In the genomic region with DNA sequence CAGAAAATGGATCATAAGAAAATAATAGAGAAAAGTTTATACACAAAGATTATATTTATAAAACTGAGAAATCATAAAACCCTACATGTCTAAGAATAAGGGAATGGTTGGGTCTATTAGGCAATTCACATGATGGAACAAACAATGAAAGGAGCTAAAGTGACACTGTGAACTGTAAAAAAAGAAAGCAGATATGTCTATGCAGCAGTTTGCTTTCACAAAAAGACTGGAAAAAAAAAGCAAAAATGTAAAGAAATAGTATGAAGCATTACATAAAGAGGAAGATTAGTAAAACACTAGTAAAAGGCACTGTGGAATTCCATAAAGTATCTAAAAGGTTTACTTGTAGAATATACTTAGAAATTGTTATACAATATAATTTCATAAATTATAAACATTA, we compare ENCODE assay signal across 26 cellular contexts.
DNase-seq lines count a peak whose midpoint lies in the region; ATAC-seq, FAIRE-seq and TF ChIP-seq lines count a peak whose summit lies in the region.
"Had no signal": no experiment of that assay in that cellular context is flagged by ENCODE, and none has a peak within 500 bp of the region (broad histone marks: within the 10 kb centered on the region; RNA-seq: fewer than 3 reads in every experiment).

No MANE protein-coding gene starts in this region.

- no peak overlapping the region for H3K56ac ChIP-seq in H9 (ENCODE audit: insufficient read length, low read depth, low read length)
- no peak overlapping the region for H3K56ac ChIP-seq in mesendoderm (ENCODE audit: low read length)

- no peaks in the 10 kb centered on the region for H3K36me3 ChIP-seq in mesendoderm (ENCODE audit: control insufficient read depth, insufficient read depth, low read length)

- no peaks in the 10 kb centered on the region for H3K9me3 Mint-ChIP-seq in H9
- no peaks in the 10 kb centered on the region for H3K9me3 Mint-ChIP-seq in stimulated activated memory B cell treated with anti-CD40 and anti-IgM and Interleukin-4, amounts not matched to agents 10 μg/mL and 1 μg/mL and 100 μg/mL, for 72 hours
- H3K9me3 Mint-ChIP-seq: CD4-positive, alpha-beta T cell; CD8-positive, alpha-beta T cell had no signal

- H3K4ac ChIP-seq in H9 (ENCODE audit: low read depth, low read length) (no peak overlapping the region), mesendoderm (ENCODE audit: low read depth, low read length) (no peak overlapping the region)

- no peaks in the 10 kb centered on the region for H3K4me1 Mint-ChIP-seq in H9
- peaks cover 5% of the 10 kb centered on the region for H3K4me1 Mint-ChIP-seq in stimulated activated memory B cell treated with anti-CD40 and anti-IgM and Interleukin-4, amounts not matched to agents 10 μg/mL and 1 μg/mL and 100 μg/mL, for 72 hours
- H3K4me1 Mint-ChIP-seq: B cell had no signal

- H3K79me2 ChIP-seq in H9 (ENCODE audit: insufficient read depth, low read length) (no peaks in the 10 kb centered on the region), mesendoderm (ENCODE audit: control insufficient read depth, insufficient read depth, low read length) (no peaks in the 10 kb centered on the region)

- H3K4me3 Mint-ChIP-seq in H9 = no peak overlapping the region
- no peak overlapping the region for H3K4me3 Mint-ChIP-seq in stimulated activated memory B cell treated with anti-CD40 and anti-IgM and Interleukin-4, amounts not matched to agents 10 μg/mL and 1 μg/mL and 100 μg/mL, for 72 hours
- H3K4me3 Mint-ChIP-seq: B cell; CD4-positive, alpha-beta T cell; CD8-positive, alpha-beta T cell had no signal

- H3K23me2 ChIP-seq in H9 (ENCODE audit: insufficient read length, low read depth, low read length, poor library complexity, severe bottlenecking) = no peaks in the 10 kb centered on the region

- H3K23ac ChIP-seq in H9 (ENCODE audit: insufficient read length, low read depth, low read length) = no peak overlapping the region
- H3K23ac ChIP-seq in mesendoderm (ENCODE audit: low read length) = no peak overlapping the region

- H2BK5ac ChIP-seq in H9 (ENCODE audit: insufficient read length, low read length) = no peak overlapping the region
- H2BK5ac ChIP-seq in mesendoderm (ENCODE audit: low read length) = no peak overlapping the region

- H2AFZ ChIP-seq in H9 (ENCODE audit: low read length) = no peak overlapping the region

- H3K27ac ChIP-seq in H9 (ENCODE audit: insufficient read length, low read depth, low read length) (no peak overlapping the region), mesendoderm (ENCODE audit: low read depth, low read length) (no peak overlapping the region)
- H3K27ac ChIP-seq: A549; BLaER1 treated with 17β-estradiol and CSF1 and Interleukin-3, amounts not matched to agents 10 nM and 100 nM; C4-2B had no signal

- peaks cover 0 to 4% (median 0%) of the 10 kb centered on the region in 3 experiments; a peak in 1 of 7 replicates for H3K36me3 Mint-ChIP-seq in H9 (ENCODE audit: insufficient read depth in 1 of 3, low read depth in 3 of 3)
- peaks cover 46% of the 10 kb centered on the region for H3K36me3 Mint-ChIP-seq in stimulated activated memory B cell treated with anti-CD40 and anti-IgM and Interleukin-4, amounts not matched to agents 10 μg/mL and 1 μg/mL and 100 μg/mL, for 72 hours

- H3K27me3 ChIP-seq in H9 (ENCODE audit: insufficient read depth, low read length) (no peaks in the 10 kb centered on the region), mesendoderm (ENCODE audit: insufficient read depth, low read length, poor library complexity) (no peaks in the 10 kb centered on the region)
- H3K27me3 ChIP-seq: BLaER1 treated with 17β-estradiol and CSF1 and Interleukin-3, amounts not matched to agents 10 nM and 100 nM had no signal

- no peak for DNase-seq in H9
- no peak for DNase-seq in mesendoderm
- no peak for DNase-seq in central memory CD4-positive, alpha-beta T cell
- DNase-seq in nucleus accumbens (lab: John Stamatoyannopoulos, UW) = no peak
- DNase-seq: 8988T; AML-193; CD4-positive, alpha-beta T cell; CD8-positive, alpha-beta T cell; DMS 273 treated with DMSO at 0.1 percent for 48 hours; DMS153; DMS53; DMS79; DND-41; EL; GDM1 had no signal

- no peak overlapping the region for H3K18ac ChIP-seq in H9 (ENCODE audit: insufficient read length, low read depth, low read length)
- H3K18ac ChIP-seq in mesendoderm (ENCODE audit: low read length) = no peak overlapping the region

- no peak overlapping the region for H2BK20ac ChIP-seq in H9 (ENCODE audit: low read depth, low read length, poor library complexity, severe bottlenecking)

- no peak overlapping the region for H4K5ac ChIP-seq in H9 (ENCODE audit: insufficient read length, low read depth, low read length)
- H4K5ac ChIP-seq in mesendoderm (ENCODE audit: low read length) = no peak overlapping the region

- H3K9me3 ChIP-seq in H9 (ENCODE audit: control insufficient read depth, low read depth, low read length) = no peaks in the 10 kb centered on the region
- H3K9me3 ChIP-seq: A549; BLaER1 treated with 17β-estradiol and CSF1 and Interleukin-3, amounts not matched to agents 10 nM and 100 nM had no signal

- no peak overlapping the region for H2BK12ac ChIP-seq in H9 (ENCODE audit: insufficient read length, low read depth, low read length)

- H2BK120ac ChIP-seq in H9 (ENCODE audit: low read depth, low read length, poor library complexity, severe bottlenecking) (no peak overlapping the region), mesendoderm (ENCODE audit: low read depth, low read length) (no peak overlapping the region)

- H4K20me1 ChIP-seq in H9 (ENCODE audit: control insufficient read depth, insufficient read depth, insufficient read length) = no peaks in the 10 kb centered on the region
- H4K20me1 ChIP-seq: BLaER1 treated with 17β-estradiol and CSF1 and Interleukin-3, amounts not matched to agents 10 nM and 100 nM had no signal

- TF ChIP-seq CTCF in H9 (conservative IDR thresholded peaks at IDR 0.05) = no peak

- H4K91ac ChIP-seq in H9 (ENCODE audit: insufficient read length, low read depth, low read length) = no peak overlapping the region

- H3K9ac ChIP-seq in H9 (ENCODE audit: extremely low read depth, insufficient read length, low read length) (no peak overlapping the region), mesendoderm (ENCODE audit: low read length) (no peak overlapping the region)
- H3K9ac ChIP-seq: BLaER1 treated with 17β-estradiol and CSF1 and Interleukin-3, amounts not matched to agents 10 nM and 100 nM had no signal

- ATAC-seq in stimulated activated memory B cell treated with anti-CD40 and anti-IgM and Interleukin-4, amounts not matched to agents 10 μg/mL and 1 μg/mL and 100 μg/mL, for 72 hours = no peak
- ATAC-seq in HG03439 (IDR thresholded peaks at IDR 0.05; ENCODE audit: unreplicated experiment) = no peak
- ATAC-seq: A549; CD8-positive, alpha-beta T cell; GM12878 had no signal

- H2BK15ac ChIP-seq in H9 (ENCODE audit: low read depth, low read length) (no peak overlapping the region), mesendoderm (replicated peaks; ENCODE audit: low read depth) (no peak overlapping the region)

- no peaks in the 10 kb centered on the region for H3K79me1 ChIP-seq in H9 (ENCODE audit: insufficient read depth, low read depth, low read length, poor library complexity, severe bottlenecking)
- no peaks in the 10 kb centered on the region for H3K79me1 ChIP-seq in mesendoderm (ENCODE audit: low read length)

- peak overlapping the region in 2 of 3 experiments; percentile 19 to 85; a peak in 2 of 7 replicates for H3K27ac Mint-ChIP-seq in H9
- H3K27ac Mint-ChIP-seq in stimulated activated memory B cell treated with anti-CD40 and anti-IgM and Interleukin-4, amounts not matched to agents 10 μg/mL and 1 μg/mL and 100 μg/mL, for 72 hours = peak overlapping the region; percentile 37
- H3K27ac Mint-ChIP-seq: B cell; CD4-positive, alpha-beta T cell; CD8-positive, alpha-beta T cell had no signal

- no peak overlapping the region for H3K4me3 ChIP-seq in mesendoderm (ENCODE audit: low read length)
- H3K4me3 ChIP-seq: A549; BLaER1 treated with 17β-estradiol and CSF1 and Interleukin-3, amounts not matched to agents 10 nM and 100 nM; GM12878 had no signal

- no peak overlapping the region for H3T11ph ChIP-seq in H9 (ENCODE audit: low read length)

- no peak overlapping the region for H2AK5ac ChIP-seq in H9 (ENCODE audit: insufficient read length, low read length)
- H2AK5ac ChIP-seq in mesendoderm (ENCODE audit: low read length) = no peak overlapping the region

- FAIRE-seq in A204.1 (lab: Jason Lieb, UNC) = peak; percentile 61
- FAIRE-seq: A549, GM12878, GM12892, GM18507, GM19239 had no signal

- H4K8ac ChIP-seq in H9 (replicated peaks; ENCODE audit: insufficient read length, low read depth, low read length) = no peak overlapping the region
- peak overlapping the region; percentile 56 for H4K8ac ChIP-seq in mesendoderm (ENCODE audit: low read depth, low read length)

- H3K4me1 ChIP-seq in H9 (ENCODE audit: insufficient read depth, low read length) (no peaks in the 10 kb centered on the region), mesendoderm (ENCODE audit: control insufficient read depth, low read depth, low read length) (peaks cover 2% of the 10 kb centered on the region)
- H3K4me1 ChIP-seq: A549; BLaER1 treated with 17β-estradiol and CSF1 and Interleukin-3, amounts not matched to agents 10 nM and 100 nM had no signal

- H3K4me2 ChIP-seq in H9 (ENCODE audit: insufficient read depth, insufficient read length, low read length) = no peak overlapping the region
- no peak overlapping the region for H3K4me2 ChIP-seq in mesendoderm (ENCODE audit: low read length)
- H3K4me2 ChIP-seq: A549; BLaER1 treated with 17β-estradiol and CSF1 and Interleukin-3, amounts not matched to agents 10 nM and 100 nM had no signal

- no peaks in the 10 kb centered on the region for H3K27me3 Mint-ChIP-seq in H9 (ENCODE audit: low read depth)
- no peaks in the 10 kb centered on the region for H3K27me3 Mint-ChIP-seq in stimulated activated memory B cell treated with anti-CD40 and anti-IgM and Interleukin-4, amounts not matched to agents 10 μg/mL and 1 μg/mL and 100 μg/mL, for 72 hours
- H3K27me3 Mint-ChIP-seq: B cell; CD4-positive, alpha-beta T cell had no signal

- H3K14ac ChIP-seq in H9 (ENCODE audit: insufficient read depth, low read length) = no peak overlapping the region
